ENCODE assay signal across 8 cellular contexts in genomic region chr19:14030997-14031718, GRCh38. TPM values are rescaled to one million over a fixed set of nuclear protein-coding genes. Genes with fewer than 3 reads are reported as not detected.
DNase-seq lines count a peak whose midpoint lies in the region; ATAC-seq and TF ChIP-seq lines count a peak whose summit lies in the region.

No MANE protein-coding gene starts in this region.

- ATAC-seq in DND-41 (ENCODE audit: insufficient read depth, low read depth) (no peak), PC-3 (no peak; the same call in 1 of the 2 replicates), GM19035 (IDR thresholded peaks at IDR 0.05; ENCODE audit: unreplicated experiment) (no peak), GM21528 (IDR thresholded peaks at IDR 0.05; ENCODE audit: low FRiP score, unreplicated experiment) (no peak), GM19452 (IDR thresholded peaks at IDR 0.05; ENCODE audit: unreplicated experiment) (no peak)
- ATAC-seq in effector memory CD8-positive, alpha-beta T cell (replicated peaks), result no peak

- peak overlapping the region; percentile 73 for H3K9ac ChIP-seq in DND-41 (ENCODE audit: low read depth, low read length)
- peak overlapping the region; percentile 64 for H3K9ac ChIP-seq in PC-3 (ENCODE audit: low read length)

- no peaks in the 10 kb centered on the region for H3K27me3 Mint-ChIP-seq in effector memory CD8-positive, alpha-beta T cell

- H3K9me3 Mint-ChIP-seq in effector memory CD8-positive, alpha-beta T cell, result no peaks in the 10 kb centered on the region

- peaks cover 29 to 35% of the 10 kb centered on the region in 2 donors for H3K4me1 Mint-ChIP-seq in effector memory CD8-positive, alpha-beta T cell (ENCODE audit: low read depth in 2 of 2)

- peak overlapping the region; percentile 76 for H2AFZ ChIP-seq in DND-41 (ENCODE audit: low read depth, low read length)
- H2AFZ ChIP-seq in PC-3 (ENCODE audit: low read length), result peak overlapping the region; percentile 96

- BruUV-seq in PC-3 (replicated peaks; lab: Mats Ljungman, UMichigan), result TSS peak; percentile 33

- peak overlapping the region; percentile 84 for H3K27ac ChIP-seq in DND-41 (ENCODE audit: low read length)
- no peak overlapping the region for H3K27ac ChIP-seq in PC-3 (ENCODE audit: low read length)
- H3K27ac ChIP-seq in neutrophil, result no peak overlapping the region

- 0 out of 2 replicates have a peak, but pooled peaks cover 6% of the 10 kb centered on the region for H3K36me3 ChIP-seq in DND-41 (ENCODE audit: insufficient read depth, low read length)
- H3K36me3 ChIP-seq in PC-3 (ENCODE audit: low read depth, low read length), result no peaks in the 10 kb centered on the region
- H3K36me3 ChIP-seq in neutrophil, result no peaks in the 10 kb centered on the region

- peaks cover 27% of the 10 kb centered on the region for H3K4me1 ChIP-seq in DND-41 (ENCODE audit: insufficient read depth, low read length)
- no peaks in the 10 kb centered on the region for H3K4me1 ChIP-seq in PC-3 (ENCODE audit: insufficient read depth, low read length)
- H3K4me1 ChIP-seq in neutrophil (ENCODE audit: control insufficient read depth in 1 of 2, insufficient read depth in 1 of 2, low read depth in 1 of 2, low read length in 1 of 2), result peaks cover 11 to 12% of the 10 kb centered on the region in 2 experiments

- peaks cover 44% of the 10 kb centered on the region for H3K36me3 Mint-ChIP-seq in effector memory CD8-positive, alpha-beta T cell (ENCODE audit: insufficient read depth)

- no peaks in the 10 kb centered on the region for H3K9me2 ChIP-seq in PC-3 (replicated peaks; ENCODE audit: low read length)

- H3K4me2 ChIP-seq in DND-41 (ENCODE audit: insufficient read depth, low read length) (peak overlapping the region; percentile 79), PC-3 (ENCODE audit: low read length) (peak overlapping the region; percentile 97)

- CTCF ChIA-PET in PC-3 (lab: Charles Lee), result interaction anchor here (0.6 to 1.1 kb wide), 7 partner anchors 25 to 165 kb away, joined by 3 to 14 read pairs (median 3); partner anchors contain the start of genes ASF1B, DCAF15 and RFX1

- peak overlapping the region; percentile 96 to 97 for H3K4me3 Mint-ChIP-seq in effector memory CD8-positive, alpha-beta T cell

- H3K9me3 ChIP-seq in DND-41 (ENCODE audit: insufficient read depth, low read length, severe bottlenecking) (no peaks in the 10 kb centered on the region), PC-3 (ENCODE audit: low read length) (no peaks in the 10 kb centered on the region), neutrophil (no peaks in the 10 kb centered on the region)

- H4K20me1 ChIP-seq in DND-41 (ENCODE audit: insufficient read depth, low read length) (peaks cover 3% of the 10 kb centered on the region; the same call in 1 of the 2 replicates), PC-3 (ENCODE audit: low read length) (no peaks in the 10 kb centered on the region)

- H3K79me2 ChIP-seq in DND-41 (ENCODE audit: insufficient read depth, low read length) (peaks cover 8% of the 10 kb centered on the region), PC-3 (ENCODE audit: low read length) (no peaks in the 10 kb centered on the region)

- intact Hi-C loops in PC-3 (cut with micrococcal nuclease), result no loop called here

- H3F3A ChIP-seq in PC-3 (ENCODE audit: low read length, unreplicated experiment), result no peaks in the 10 kb centered on the region

- peak overlapping the region; percentile 94 to 97 for H3K27ac Mint-ChIP-seq in effector memory CD8-positive, alpha-beta T cell

- TF ChIP-seq CTCF in DND-41 (IDR thresholded peaks at IDR 0.05; ENCODE audit: borderline replicate concordance, extremely low read depth, low read length, poor library complexity, severe bottlenecking) (no peak), PC-3 (conservative IDR thresholded peaks at IDR 0.05; ENCODE audit: low read depth, low read length) (no peak), neutrophil (IDR thresholded peaks at IDR 0.05) (no peak)

- POLR2A ChIA-PET in PC-3 (lab: Charles Lee; ENCODE audit: unreplicated experiment), result no interaction called here

- H3K27me3 ChIP-seq in DND-41 (ENCODE audit: insufficient read depth, low read length, poor library complexity) (no peaks in the 10 kb centered on the region), PC-3 (ENCODE audit: low read length) (no peaks in the 10 kb centered on the region), neutrophil (peaks cover 55% of the 10 kb centered on the region)

- no peak for DNase-seq in DND-41
- DNase-seq in PC-3, result no peak
- DNase-seq in effector memory CD8-positive, alpha-beta T cell, result no peak
- DNase-seq in hepatic stellate cell (ENCODE audit: low spot score), result no peak

- peak overlapping the region; percentile 31 to 60; a peak in 3 of 4 replicates for H3K4me3 ChIP-seq in DND-41 (ENCODE audit: low read depth in 1 of 2, low read length in 2 of 2)
- H3K4me3 ChIP-seq in PC-3 (ENCODE audit: low read length), result peak overlapping the region; percentile 83
- H3K4me3 ChIP-seq in neutrophil (ENCODE audit: low read depth in 1 of 2, low read length in 1 of 2), result peak overlapping the region; percentile 42 to 55

RNA-seq across cellular contexts. Expression of gene IL27RA, which starts 0.4 kb away (rescaled TPM):
- total RNA-seq in PC-3 (2014; rRNA removed), result 14.2 and 14.7 TPM in 2 replicates

RNA-seq across cellular contexts. Expression of gene RLN3, which starts 3.2 kb away (rescaled TPM):
- total RNA-seq in PC-3 (2014; rRNA removed), result not detected in 2 replicates

RNA-seq across cellular contexts. Expression of gene RFX1, which starts 25.0 kb away (rescaled TPM):
- 7.5 and 9.2 TPM in 2 replicates for total RNA-seq in PC-3 (2014; rRNA removed)

RNA-seq across cellular contexts. Expression of gene PALM3, which starts 30.7 kb away (rescaled TPM):
- 2.3 and 4.8 TPM in 2 replicates for total RNA-seq in PC-3 (2014; rRNA removed)

RNA-seq across cellular contexts. Expression of gene MISP3, which starts 41.4 kb away (rescaled TPM):
- 6.1 and 7.8 TPM in 2 replicates for total RNA-seq in PC-3 (2014; rRNA removed)
